ENCODE assay signal across 9 cellular contexts in the genomic region with DNA sequence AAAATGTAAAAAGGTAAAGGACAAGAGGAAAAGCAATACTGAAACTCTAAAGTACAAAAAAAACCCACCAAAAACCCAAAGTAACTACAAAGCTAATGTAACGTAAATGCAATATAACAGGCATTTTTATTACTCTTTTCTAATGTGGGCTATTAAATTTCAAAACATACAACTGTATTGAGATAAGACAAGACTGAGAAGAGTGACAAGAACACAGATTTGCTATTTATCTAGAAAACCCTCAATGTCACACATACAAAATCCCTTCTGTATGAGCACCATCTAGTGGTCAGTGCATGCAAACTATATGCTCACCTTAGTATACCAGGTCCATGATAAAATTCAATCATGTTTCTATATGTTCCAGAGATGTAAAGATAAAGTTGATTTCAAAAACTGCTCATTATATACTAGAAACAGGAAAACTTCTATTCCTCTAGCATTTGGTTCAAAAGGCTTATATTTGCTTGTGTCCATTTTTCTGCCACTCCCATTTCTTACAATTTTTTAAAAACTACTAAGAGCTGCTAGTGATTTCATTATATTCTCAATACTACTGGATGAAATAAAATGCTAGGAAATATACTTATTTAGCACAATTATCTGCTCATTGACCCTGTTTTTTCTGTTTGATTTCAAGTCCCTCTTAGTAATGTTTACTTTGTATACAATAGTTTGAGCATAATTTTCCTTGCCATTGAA.
A peak's percentile ranks its signal among the peaks of the same experiment; 100 is the strongest.
DNase-seq lines count a peak whose midpoint lies in the region; ATAC-seq and TF ChIP-seq lines count a peak whose summit lies in the region.
"Had no signal": no experiment of that assay in that cellular context is flagged by ENCODE, and none has a peak within 500 bp of the region (broad histone marks: within the 10 kb centered on the region; RNA-seq: fewer than 3 reads in every experiment).

No MANE protein-coding gene starts in this region.

- intact Hi-C loops in activated CD4-positive, alpha-beta T cell treated with anti-CD3 and anti-CD28 coated beads, Interleukin-2, amount 10 ng/mL, durations not matched to agents 24 days and 14 days (cut with micrococcal nuclease) = loop anchor here (2.0 to 10.0 kb wide), 5 partner anchors 152 to 350 kb away; a partner anchor contains a TSS

- H3K36me3 Mint-ChIP-seq in activated CD4-positive, alpha-beta T cell treated with anti-CD3 and anti-CD28 coated beads, Interleukin-2, amount 10 ng/mL, durations not matched to agents 24 days and 14 days (ENCODE audit: low read depth) = no peaks in the 10 kb centered on the region
- peaks cover 2% of the 10 kb centered on the region for H3K36me3 Mint-ChIP-seq in T-helper 17 cell (ENCODE audit: low read depth)
- peaks cover 8% of the 10 kb centered on the region for H3K36me3 Mint-ChIP-seq in neural progenitor cell

- H3K4me3 ChIP-seq in fibroblast of lung (replicated peaks in 1 of 4; ENCODE audit: control extremely low read depth in 1 of 4, insufficient read depth in 1 of 4, low read depth in 3 of 4, low read length in 4 of 4) (no peak overlapping the region), neural progenitor cell (no peak overlapping the region)

- no peak overlapping the region for H3K4me3 Mint-ChIP-seq in activated CD4-positive, alpha-beta T cell treated with anti-CD3 and anti-CD28 coated beads, Interleukin-2, amount 10 ng/mL, durations not matched to agents 24 days and 14 days
- H3K4me3 Mint-ChIP-seq in T-helper 17 cell (no peak overlapping the region), neural progenitor cell (no peak overlapping the region)
- H3K4me3 Mint-ChIP-seq: CD8-positive, alpha-beta memory T cell had no signal

- peak; percentile 57 to 79 for TF ChIP-seq CTCF in fibroblast of lung (conservative IDR thresholded peaks at IDR 0.05 in 1 of 2, IDR thresholded peaks at IDR 0.05 in 1 of 2; ENCODE audit: low read depth in 1 of 2, low read length in 2 of 2)
- peak; percentile 89 for TF ChIP-seq CTCF in neural progenitor cell (IDR thresholded peaks at IDR 0.05)

- ATAC-seq in T-helper 17 cell (peak; percentile 86), HG02938 (IDR thresholded peaks at IDR 0.05; ENCODE audit: unreplicated experiment) (no peak)

- no peak overlapping the region for H3K27ac Mint-ChIP-seq in activated CD4-positive, alpha-beta T cell treated with anti-CD3 and anti-CD28 coated beads, Interleukin-2, amount 10 ng/mL, durations not matched to agents 24 days and 14 days
- H3K27ac Mint-ChIP-seq in T-helper 17 cell = peak overlapping the region; percentile 54
- no peak overlapping the region for H3K27ac Mint-ChIP-seq in neural progenitor cell

- no peaks in the 10 kb centered on the region for H3K9me3 Mint-ChIP-seq in activated CD4-positive, alpha-beta T cell treated with anti-CD3 and anti-CD28 coated beads, Interleukin-2, amount 10 ng/mL, durations not matched to agents 24 days and 14 days
- H3K9me3 Mint-ChIP-seq in neural progenitor cell = no peaks in the 10 kb centered on the region
- H3K9me3 Mint-ChIP-seq: CD8-positive, alpha-beta memory T cell had no signal

- peaks cover 5% of the 10 kb centered on the region for H3K4me1 ChIP-seq in fibroblast of lung (ENCODE audit: control insufficient read depth, extremely low read depth, insufficient read depth, low read length)
- peaks cover 16% of the 10 kb centered on the region for H3K4me1 ChIP-seq in neural progenitor cell

- DNase-seq in activated CD4-positive, alpha-beta T cell treated with anti-CD3 and anti-CD28 coated beads, Interleukin-2, amount 10 ng/mL, durations not matched to agents 24 days and 14 days = peak; percentile 74
- no peak for DNase-seq in activated CD4-positive, alpha-beta T cell treated with anti-CD3 and anti-CD28 coated beads, Interleukin-2, amount 50 U/mL, for 48 hours
- DNase-seq in H4 (ENCODE audit: low spot score) = peak; percentile 67
- DNase-seq in NCI-H2029 treated with DMSO at 0.1 percent for 48 hours (lab: John Stamatoyannopoulos, UW) = peak; percentile 66
- no peak for DNase-seq in T-helper 17 cell
- DNase-seq in fibroblast of lung (ENCODE audit: low read depth in 2 of 2) = peak; percentile 42 to 79
- DNase-seq in neural progenitor cell (ENCODE audit: low spot score) = peak; percentile 71

- H3K27ac ChIP-seq in fibroblast of lung (ENCODE audit: insufficient read depth, low read length) (no peak overlapping the region), neural progenitor cell (no peak overlapping the region)

- peaks cover 5% of the 10 kb centered on the region for H3K79me2 ChIP-seq in fibroblast of lung (ENCODE audit: control insufficient read depth, insufficient read depth, low read length)
- peaks cover 93% of the 10 kb centered on the region for H3K79me2 ChIP-seq in neural progenitor cell (ENCODE audit: low read depth)

- no peaks in the 10 kb centered on the region for H3K9me3 ChIP-seq in T-helper 17 cell (ENCODE audit: control insufficient read depth, low read length, poor library complexity, severe bottlenecking)
- no peaks in the 10 kb centered on the region for H3K9me3 ChIP-seq in fibroblast of lung (ENCODE audit: control insufficient read depth, insufficient read depth, low read depth, low read length)
- H3K9me3 ChIP-seq in neural progenitor cell (ENCODE audit: low read depth) = no peaks in the 10 kb centered on the region

- H3K4me1 Mint-ChIP-seq in activated CD4-positive, alpha-beta T cell treated with anti-CD3 and anti-CD28 coated beads, Interleukin-2, amount 10 ng/mL, durations not matched to agents 24 days and 14 days = peaks cover 8% of the 10 kb centered on the region
- peaks cover 9% of the 10 kb centered on the region for H3K4me1 Mint-ChIP-seq in T-helper 17 cell
- peaks cover 13% of the 10 kb centered on the region for H3K4me1 Mint-ChIP-seq in neural progenitor cell

- H3K27me3 ChIP-seq in fibroblast of lung (ENCODE audit: control insufficient read depth, insufficient read depth, low read length) (no peaks in the 10 kb centered on the region), neural progenitor cell (no peaks in the 10 kb centered on the region)

- peaks cover 41% of the 10 kb centered on the region for H3F3A ChIP-seq in neural progenitor cell (ENCODE audit: low read depth)

- no peaks in the 10 kb centered on the region for H4K20me1 ChIP-seq in fibroblast of lung (ENCODE audit: control insufficient read depth, extremely low read depth, insufficient read depth, low read length)
- H4K20me1 ChIP-seq in neural progenitor cell (ENCODE audit: low read depth) = peaks cover 70% of the 10 kb centered on the region

- H3K9ac ChIP-seq in fibroblast of lung (ENCODE audit: insufficient read depth, low read length) = no peak overlapping the region
- no peak overlapping the region for H3K9ac ChIP-seq in neural progenitor cell

- H3K4me2 ChIP-seq in fibroblast of lung (ENCODE audit: extremely low read depth, insufficient read depth, low read length) = no peak overlapping the region
- H3K4me2 ChIP-seq in neural progenitor cell = no peak overlapping the region

- H3K27me3 Mint-ChIP-seq in activated CD4-positive, alpha-beta T cell treated with anti-CD3 and anti-CD28 coated beads, Interleukin-2, amount 10 ng/mL, durations not matched to agents 24 days and 14 days = no peaks in the 10 kb centered on the region
- H3K27me3 Mint-ChIP-seq in T-helper 17 cell = no peaks in the 10 kb centered on the region
- no peaks in the 10 kb centered on the region for H3K27me3 Mint-ChIP-seq in neural progenitor cell (ENCODE audit: insufficient read depth, low read depth)
- H3K27me3 Mint-ChIP-seq: CD8-positive, alpha-beta memory T cell had no signal

- H2AFZ ChIP-seq in fibroblast of lung (ENCODE audit: low read length) (no peak overlapping the region), neural progenitor cell (replicated peaks) (no peak overlapping the region)

- H3K36me3 ChIP-seq in fibroblast of lung (ENCODE audit: control insufficient read depth, insufficient read depth, low read length) (no peaks in the 10 kb centered on the region), neural progenitor cell (no peaks in the 10 kb centered on the region)

Comparison
In these comparisons a context has a peak if more than half of its experiments do, and no peak if none do; other contexts are left out.
1. DNase-seq: peak in activated CD4-positive, alpha-beta T cell treated with anti-CD3 and anti-CD28 coated beads, Interleukin-2, amount 10 ng/mL, durations not matched to agents 24 days and 14 days (single experiment), H4 (single experiment), NCI-H2029 treated with DMSO at 0.1 percent for 48 hours (single experiment), fibroblast of lung (2 of 2) and neural progenitor cell (single experiment); none in activated CD4-positive, alpha-beta T cell treated with anti-CD3 and anti-CD28 coated beads, Interleukin-2, amount 50 U/mL, for 48 hours (0 of 2) and T-helper 17 cell (0 of 3).